Comparison of ENCODE assay signal across 8 cellular contexts in genomic region chr18:37491526-37491925, GRCh38.
"Had no signal": no experiment of that assay in that cellular context is flagged by ENCODE, and none has a peak within 500 bp of the region (broad histone marks: within the 10 kb centered on the region; RNA-seq: fewer than 3 reads in every experiment).

No MANE protein-coding gene starts in this region.

- FAIRE-seq: HepG2 had no signal

- H3K36me3 ChIP-seq: HAP-1 had no signal

- H3K9me3 Mint-ChIP-seq: GM23338, HFFc6, IgD-negative memory B cell had no signal

- H3K9me3 ChIP-seq: HAP-1 had no signal

- H3K36me3 Mint-ChIP-seq: IgD-negative memory B cell had no signal

- ATAC-seq: GM23338, HCT116, HepG2 had no signal

- H3K4me2 ChIP-seq: GM23338 had no signal

- H2AFZ ChIP-seq: GM23338 had no signal

- H3K4me3 ChIP-seq: GM23338, HAP-1 had no signal

- DNase-seq: H7, HFFc6 had no signal

- H3K4me3 Mint-ChIP-seq: HFFc6, IgD-negative memory B cell had no signal

- H3K27ac ChIP-seq: HL-60 had no signal

- H3K27ac Mint-ChIP-seq: GM23338, HFFc6, IgD-negative memory B cell had no signal
